In the genomic region with DNA sequence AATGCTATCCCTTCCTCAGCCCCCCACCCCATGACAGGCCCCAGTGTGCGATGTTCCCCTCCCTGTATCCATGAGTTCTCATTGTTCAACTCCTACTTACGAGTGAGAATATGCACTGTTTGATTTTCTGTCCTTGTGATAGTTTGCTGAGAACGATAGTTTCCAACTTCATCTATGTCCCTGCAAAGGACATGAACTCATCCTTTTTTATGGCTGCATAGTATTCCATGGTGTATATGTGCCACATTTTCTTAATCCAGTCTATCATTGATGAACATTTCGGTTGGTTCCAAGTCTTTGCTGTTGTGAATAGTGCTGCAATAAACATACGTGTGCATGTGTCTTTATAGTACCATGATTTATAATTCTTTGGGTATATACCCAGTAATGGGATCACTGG, we compare ENCODE assay signal across 4 cellular contexts. TPM values are rescaled to one million over a fixed set of nuclear protein-coding genes. Genes with fewer than 3 reads are reported as not detected.
"Had no signal": no experiment of that assay in that cellular context is flagged by ENCODE, and none has a peak within 500 bp of the region (broad histone marks: within the 10 kb centered on the region; RNA-seq: fewer than 3 reads in every experiment).

No MANE protein-coding gene starts in this region.

RNA-seq across cellular contexts. Expression of a gene that starts 4.4 kb away (rescaled TPM):
- total RNA-seq: LHCN-M2, M059J, MCF 10A, NCI-H460 had no signal

RNA-seq across cellular contexts. Expression of a gene that starts 14.4 kb away (rescaled TPM):
- total RNA-seq: LHCN-M2, M059J, MCF 10A, NCI-H460 had no signal

RNA-seq across cellular contexts. Expression of a gene that starts 49.8 kb away (rescaled TPM):
- total RNA-seq: LHCN-M2, MCF 10A, NCI-H460 had no signal

RNA-seq across cellular contexts. Expression of a gene that starts 59.8 kb away (rescaled TPM):
- total RNA-seq: LHCN-M2, M059J, MCF 10A, NCI-H460 had no signal
